23 cellular contexts compared by ENCODE assay signal in the genomic region with DNA sequence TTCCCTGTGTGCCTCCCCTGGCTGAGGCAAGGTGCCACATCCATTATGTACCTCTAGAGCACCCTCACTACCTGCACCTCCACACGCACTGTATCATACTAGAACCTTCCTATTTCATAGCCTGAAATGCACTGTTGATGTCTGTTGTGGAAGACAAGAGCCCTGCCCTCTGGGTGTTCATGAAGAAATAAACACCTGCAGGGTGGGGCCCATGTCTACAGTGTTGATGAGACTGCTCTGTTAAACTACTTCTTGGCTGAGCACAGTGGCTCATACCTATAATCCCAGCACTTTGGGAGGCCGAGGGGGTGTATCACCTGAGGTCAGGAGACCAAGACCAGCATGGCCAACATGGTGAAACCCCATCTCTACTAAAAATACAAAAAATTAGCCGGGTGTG. TPM values are rescaled to one million over a fixed set of nuclear protein-coding genes. Genes with fewer than 3 reads are reported as not detected.
DNase-seq lines count a peak whose midpoint lies in the region; ATAC-seq and TF ChIP-seq lines count a peak whose summit lies in the region.
"Had no signal": no experiment of that assay in that cellular context is flagged by ENCODE, and none has a peak within 500 bp of the region (broad histone marks: within the 10 kb centered on the region; RNA-seq: fewer than 3 reads in every experiment).

No MANE protein-coding gene starts in this region.

- H3K27me3 ChIP-seq in left ventricle myocardium inferior (ENCODE audit: low read depth): no peaks in the 10 kb centered on the region
- H3K27me3 ChIP-seq in gastroesophageal sphincter: no peaks in the 10 kb centered on the region
- H3K27me3 ChIP-seq in sigmoid colon: no peaks in the 10 kb centered on the region
- no peaks in the 10 kb centered on the region for H3K27me3 ChIP-seq in transverse colon
- H3K27me3 ChIP-seq: SJCRH30 had no signal

- intact Hi-C loops in left ventricle myocardium inferior (cut with micrococcal nuclease) (no loop called here), cardiac septum (cut with DNase I) (no loop called here), sigmoid colon (cut with DNase I) (no loop called here), transverse colon (cut with DNase I; ENCODE audit: low total_unique reads) (no loop called here), head of caudate nucleus (cut with DNase I) (no loop called here)

- H3K4me1 ChIP-seq in left ventricle myocardium inferior (peaks cover 100% of the 10 kb centered on the region), gastroesophageal sphincter (peaks cover 9 to 100% (median 10%) of the 10 kb centered on the region in 3 donors), sigmoid colon (peaks cover 0 to 99% (median 98%) of the 10 kb centered on the region in 4 donors), transverse colon (peaks cover 21 to 77% (median 47%) of the 10 kb centered on the region in 4 donors)
- H3K4me1 ChIP-seq: HAP-1 had no signal

- TF ChIP-seq CTCF in left ventricle myocardium inferior (IDR thresholded peaks at IDR 0.05; ENCODE audit: borderline replicate concordance) (no peak), gastroesophageal sphincter (IDR thresholded peaks at IDR 0.05) (no peak), sigmoid colon (IDR thresholded peaks at IDR 0.05) (no peak), transverse colon (IDR thresholded peaks at IDR 0.05) (no peak)

- no peaks in the 10 kb centered on the region for H3K36me3 ChIP-seq in left ventricle myocardium inferior
- H3K36me3 ChIP-seq in gastroesophageal sphincter: no peaks in the 10 kb centered on the region
- H3K36me3 ChIP-seq in sigmoid colon: no peaks in the 10 kb centered on the region
- no peaks in the 10 kb centered on the region for H3K36me3 ChIP-seq in transverse colon
- H3K36me3 ChIP-seq: HAP-1, SJCRH30 had no signal

- 67 to 72% methylated on average over 2 to 3 of the region's 3 CpGs for WGBS in gastroesophageal sphincter (ENCODE audit: low coverage in 1 of 2), 2 donors
- WGBS in sigmoid colon, 2 donors: 46 to 83% methylated on average over 3 of the region's 3 CpGs
- WGBS in transverse colon (ENCODE audit: low coverage in 1 of 2), 2 donors: 61% methylated on average over 3 of the region's 3 CpGs; no CpG with 5 or more reads in 1 of the 2 donors

- H3K27ac ChIP-seq in left ventricle myocardium inferior (replicated peaks): peak overlapping the region; percentile 92
- H3K27ac ChIP-seq in gastroesophageal sphincter: peak overlapping the region; percentile 84 to 100 (median 94)
- H3K27ac ChIP-seq in sigmoid colon: peak overlapping the region; percentile 93 to 98 (median 96)
- peak overlapping the region; percentile 12 to 94 (median 83) for H3K27ac ChIP-seq in transverse colon
- H3K27ac ChIP-seq: GM23248, SJCRH30 had no signal

- no peaks in the 10 kb centered on the region for H3K9me3 ChIP-seq in left ventricle myocardium inferior (replicated peaks)
- H3K9me3 ChIP-seq in gastroesophageal sphincter: no peaks in the 10 kb centered on the region
- H3K9me3 ChIP-seq in sigmoid colon: no peaks in the 10 kb centered on the region
- no peaks in the 10 kb centered on the region for H3K9me3 ChIP-seq in transverse colon
- H3K9me3 ChIP-seq: HAP-1, SJCRH30 had no signal

- H3K4me3 ChIP-seq in left ventricle myocardium inferior (no peak overlapping the region), gastroesophageal sphincter (no peak overlapping the region), sigmoid colon (no peak overlapping the region), transverse colon (no peak overlapping the region)
- H3K4me3 ChIP-seq: GM23248, HAP-1, K562, SJCRH30 had no signal

- DNase-seq in left ventricle myocardium inferior: no peak
- no peak for DNase-seq in cardiac septum (ENCODE audit: low spot score)
- no peak for DNase-seq in sigmoid colon
- DNase-seq in transverse colon: peak; percentile 31
- DNase-seq in head of caudate nucleus: no peak
- DNase-seq in NCI-H226: no peak
- DNase-seq in SKM-1 (lab: John Stamatoyannopoulos, UW; ENCODE audit: unreplicated experiment): no peak
- DNase-seq: Calu3, GM23248, HFFc6, Kasumi-1, MV-4-11, NCI-H1105, NCI-H1436 treated with DMSO at 0.1 percent for 48 hours, NCI-H1930, NCI-H2107, NCI-H446, NCI-H524 treated with DMSO at 0.1 percent for 48 hours, NCI-H774, SJCRH30 had no signal

- TF ChIP-seq POLR2A in gastroesophageal sphincter (IDR thresholded peaks at IDR 0.05): no peak
- no peak for TF ChIP-seq POLR2A in sigmoid colon (IDR thresholded peaks at IDR 0.05)
- no peak for TF ChIP-seq POLR2A in transverse colon (IDR thresholded peaks at IDR 0.05)

- TF ChIP-seq EP300 in gastroesophageal sphincter (IDR thresholded peaks at IDR 0.05) (no peak), sigmoid colon (IDR thresholded peaks at IDR 0.05) (no peak), transverse colon (IDR thresholded peaks at IDR 0.05; ENCODE audit: low read depth) (no peak)

- ATAC-seq in gastroesophageal sphincter: no peak
- ATAC-seq: K562 had no signal

- in situ Hi-C loops in transverse colon (cut with MboI; ENCODE audit: low pct_ligation_motif_present in 1 of 4, low pct_unique_long_range_greater_than_20kb in 1 of 4, low sequenced_read_pairs in 3 of 4): no loop called here

RNA-seq across cellular contexts. Expression of gene SORBS1, which starts 14.0 kb away (rescaled TPM):
- total RNA-seq in left ventricle myocardium inferior: 896 TPM
- 1,045 TPM for total RNA-seq in cardiac septum
- total RNA-seq in gastroesophageal sphincter: 1,000 to 10,000 TPM; 1,866 to 2,220 (median 1,948) TPM
- total RNA-seq in sigmoid colon: 1,000 to 10,000 TPM in 2 of 4 donors, 100 to 1,000 TPM in 2; 664 to 1,403 (median 979) TPM
- polyA plus RNA-seq in sigmoid colon: 10 to 100 TPM in 2 of 3 donors, 1 to 10 TPM in 1; 8.1 to 56.2 (median 19.2) TPM
- 100 to 1,000 TPM in 3 of 4 donors, 10 to 100 TPM in 1; 92.2 to 308 (median 150) TPM for total RNA-seq in transverse colon
